30 cellular contexts compared by ENCODE assay signal in the genomic region with DNA sequence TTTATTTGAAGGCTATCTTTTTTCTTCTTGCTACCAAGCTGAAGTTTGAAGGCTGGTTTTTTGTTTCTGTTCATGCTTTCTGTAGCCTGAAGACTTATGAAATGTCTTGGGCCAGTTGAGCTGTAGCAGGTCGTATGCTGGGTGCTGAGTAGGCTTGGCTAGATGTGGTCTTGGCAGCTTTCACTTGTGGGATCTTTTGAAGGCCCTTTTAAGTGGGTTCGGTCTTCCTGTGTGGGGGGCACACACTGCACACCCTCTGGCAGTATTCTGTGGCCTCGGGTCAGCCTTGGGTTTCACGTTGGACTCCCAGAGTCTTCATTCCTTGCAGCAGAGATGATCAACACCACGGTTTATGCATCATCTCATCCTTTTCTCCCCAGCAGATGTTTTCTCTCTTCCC. TPM values are rescaled to one million over a fixed set of nuclear protein-coding genes. Genes with fewer than 3 reads are reported as not detected.
DNase-seq lines count a peak whose midpoint lies in the region; ATAC-seq lines count a peak whose summit lies in the region.
"Had no signal": no experiment of that assay in that cellular context is flagged by ENCODE, and none has a peak within 500 bp of the region (broad histone marks: within the 10 kb centered on the region; RNA-seq: fewer than 3 reads in every experiment).

No MANE protein-coding gene starts in this region.

- H3K4me3 Mint-ChIP-seq in T-cell, result peak overlapping the region in 1 of 3 donors; percentile 47
- H3K4me3 Mint-ChIP-seq: B cell, endodermal cell, memory B cell, neural progenitor cell, WTC11 had no signal

- CTCF ChIA-PET in T-cell (lab: Charles Lee), result interaction anchor here (0.6 to 0.7 kb wide), 2 partner anchors 175 to 182 kb away, joined by 3 to 5 read pairs; no protein-coding TSS in a partner anchor

- H3K4me1 ChIP-seq in right cardiac atrium (ENCODE audit: control insufficient read depth, insufficient read depth, low read length), result peaks cover 14% of the 10 kb centered on the region
- peaks cover 34% of the 10 kb centered on the region for H3K4me1 ChIP-seq in effector memory CD4-positive, alpha-beta T cell (ENCODE audit: control insufficient read depth, insufficient read depth, low read length, poor library complexity, severe bottlenecking)
- H3K4me1 ChIP-seq: pancreas, SJSA1 had no signal

- ATAC-seq in right cardiac atrium, result no peak
- ATAC-seq in Right ventricle myocardium superior (ENCODE audit: poor library complexity), result no peak
- peak in 3 of 4 experiments; percentile 26 to 78 (median 65) for ATAC-seq in T-cell (replicated peaks in 1 of 4)
- no peak for ATAC-seq in GM18907 (IDR thresholded peaks at IDR 0.05; ENCODE audit: unreplicated experiment)
- ATAC-seq in GM18498 (IDR thresholded peaks at IDR 0.05; ENCODE audit: unreplicated experiment), result no peak
- ATAC-seq: activated T-cell treated with anti-CD3 and anti-CD28 coated beads, Interleukin-2, amount 50 U/mL, for 72 hours; pancreas; WTC11 had no signal

- no peak for DNase-seq in right cardiac atrium
- no peak for DNase-seq in Right ventricle myocardium superior
- no peak for DNase-seq in T-cell
- DNase-seq in effector memory CD4-positive, alpha-beta T cell, result no peak
- no peak for DNase-seq in NCI-H1105 treated with DMSO at 0.1 percent for 48 hours (lab: John Stamatoyannopoulos, UW)
- DNase-seq: ACHN; activated CD4-positive, alpha-beta T cell treated with anti-CD3 and anti-CD28 coated beads, Interleukin-2, amount 50 U/mL, for 1 hour; activated T-cell treated with anti-CD3 and anti-CD28 coated beads, Interleukin-2, amount 50 U/mL, for 72 hours; COR-L47; cortex of kidney; endodermal cell; GDM1; glutamatergic neuron; IMR-90; NCI-H1694 treated with DMSO at 0.1 percent for 48 hours; NCI-H446 treated with DMSO at 0.1 percent for 48 hours; NCI-H774; pancreas; small intestine; stimulated activated naive CD4-positive, alpha-beta T cell; testis; uterus had no signal

- H3K9me3 ChIP-seq in right cardiac atrium (ENCODE audit: control insufficient read depth, low read length), result no peaks in the 10 kb centered on the region
- H3K9me3 ChIP-seq in effector memory CD4-positive, alpha-beta T cell (ENCODE audit: control insufficient read depth, low read length), result no peaks in the 10 kb centered on the region
- H3K9me3 ChIP-seq: pancreas, SJSA1, testis, uterus had no signal

- peaks cover 6% of the 10 kb centered on the region for H3K36me3 ChIP-seq in effector memory CD4-positive, alpha-beta T cell (ENCODE audit: control insufficient read depth, insufficient read depth, low read length)
- H3K36me3 ChIP-seq: neural progenitor cell, pancreas, SJSA1, uterus had no signal

- no peak overlapping the region for H3K27ac Mint-ChIP-seq in T-cell
- H3K27ac Mint-ChIP-seq: activated naive CD4-positive, alpha-beta T cell treated with anti-CD3 and anti-CD28 coated beads, Interleukin-2, amount 50 U/mL, for 72 hours; activated T-cell treated with anti-CD3 and anti-CD28 coated beads, Interleukin-2, amount 50 U/mL, for 72 hours; B cell; endodermal cell; memory B cell; neural progenitor cell; WTC11 had no signal

- peaks cover 0 to 4% (median 0%) of the 10 kb centered on the region in 3 donors for H3K9me3 Mint-ChIP-seq in T-cell
- H3K9me3 Mint-ChIP-seq: activated T-cell treated with anti-CD3 and anti-CD28 coated beads, Interleukin-2, amount 50 U/mL, for 72 hours had no signal

- no peak overlapping the region for H3K4me3 ChIP-seq in right cardiac atrium (ENCODE audit: low read length)
- H3K4me3 ChIP-seq in effector memory CD4-positive, alpha-beta T cell (ENCODE audit: insufficient read depth, low read depth, low read length, poor library complexity, severe bottlenecking), result peak overlapping the region; percentile 11
- H3K4me3 ChIP-seq: neural progenitor cell, pancreas, SJSA1, testis, uterus had no signal

- no peaks in the 10 kb centered on the region for H3K27me3 Mint-ChIP-seq in T-cell

- H3K4me1 Mint-ChIP-seq in T-cell, result peaks cover 65 to 78% (median 73%) of the 10 kb centered on the region in 3 donors
- H3K4me1 Mint-ChIP-seq: B cell, memory B cell had no signal

- WGBS in right cardiac atrium, result 81% methylated on average over 5 of the region's 5 CpGs

- POLR2A ChIA-PET in T-cell (lab: Charles Lee), result no interaction called here

- peak overlapping the region; percentile 40 for H3K27ac ChIP-seq in right cardiac atrium (ENCODE audit: low read length)
- H3K27ac ChIP-seq in effector memory CD4-positive, alpha-beta T cell (ENCODE audit: insufficient read depth, low read length, poor library complexity, severe bottlenecking), result no peak overlapping the region
- H3K27ac ChIP-seq: neural progenitor cell, pancreas, SJSA1, uterus had no signal

- intact Hi-C loops in right cardiac atrium (cut with DNase I) (no loop called here), Right ventricle myocardium superior (cut with DNase I) (no loop called here)

- H3K27me3 ChIP-seq in right cardiac atrium (ENCODE audit: control insufficient read depth, insufficient read depth), result no peaks in the 10 kb centered on the region
- no peaks in the 10 kb centered on the region for H3K27me3 ChIP-seq in effector memory CD4-positive, alpha-beta T cell (replicated peaks; ENCODE audit: control insufficient read depth, insufficient read depth, low read length, poor library complexity, severe bottlenecking)
- H3K27me3 ChIP-seq: neural progenitor cell, pancreas, SJSA1, testis, uterus had no signal

- peaks cover 35% of the 10 kb centered on the region for H3K36me3 Mint-ChIP-seq in T-cell
- H3K36me3 Mint-ChIP-seq: memory B cell had no signal

RNA-seq across cellular contexts. Expression of a gene that starts 17.6 kb away (rescaled TPM):
- total RNA-seq in right cardiac atrium (10 to 100 TPM; 37.4 to 52.0 (median 46.2) TPM), Right ventricle myocardium superior (46.6 TPM), T-cell (10 to 100 TPM; 26.2 to 52.2 (median 38.7) TPM)
- polyA plus RNA-seq in right cardiac atrium, result 42.1 TPM
- total RNA-seq: SJSA1 had no signal

Comparison
In these comparisons a context has a peak if more than half of its experiments do, and no peak if none do; other contexts are left out.
1. ATAC-seq: peak in T-cell (3 of 4); none in right cardiac atrium (0 of 2), Right ventricle myocardium superior (single experiment), GM18907 (single experiment) and GM18498 (single experiment).